ENCODE assay signal across 17 cellular contexts in genomic region chr4:134463771-134464170, GRCh38.
A peak's percentile ranks its signal among the peaks of the same experiment; 100 is the strongest.
DNase-seq lines count a peak whose midpoint lies in the region; TF ChIP-seq lines count a peak whose summit lies in the region.
"Had no signal": no experiment of that assay in that cellular context is flagged by ENCODE, and none has a peak within 500 bp of the region (broad histone marks: within the 10 kb centered on the region; RNA-seq: fewer than 3 reads in every experiment).

No MANE protein-coding gene starts in this region.

- H2BK15ac ChIP-seq in H9 (ENCODE audit: low read depth, low read length), result no peak overlapping the region
- no peak overlapping the region for H2BK15ac ChIP-seq in mesendoderm (replicated peaks; ENCODE audit: low read depth)

- H3K18ac ChIP-seq in H9 (ENCODE audit: insufficient read length, low read depth, low read length) (no peak overlapping the region), mesendoderm (ENCODE audit: low read length) (no peak overlapping the region)

- no peaks in the 10 kb centered on the region for H3K9me3 ChIP-seq in H9 (ENCODE audit: control insufficient read depth, low read depth, low read length)
- H3K9me3 ChIP-seq in SU-DHL-6 (ENCODE audit: insufficient read depth, low read length), result peaks cover 2% of the 10 kb centered on the region; the same call in 1 of the 2 replicates

- H3K79me2 ChIP-seq in H9 (ENCODE audit: insufficient read depth, low read length) (no peaks in the 10 kb centered on the region), SU-DHL-6 (ENCODE audit: insufficient read depth, low read length) (no peaks in the 10 kb centered on the region), mesendoderm (ENCODE audit: control insufficient read depth, insufficient read depth, low read length) (no peaks in the 10 kb centered on the region)

- peaks cover 0 to 3% of the 10 kb centered on the region in 2 experiments; a peak in 2 of 4 replicates for H3K4me1 Mint-ChIP-seq in H9
- H3K4me1 Mint-ChIP-seq: B cell had no signal

- peaks cover 9 to 20% (median 16%) of the 10 kb centered on the region in 3 experiments for H3K36me3 Mint-ChIP-seq in H9 (ENCODE audit: insufficient read depth in 1 of 3, low read depth in 3 of 3)

- H2AFZ ChIP-seq in H9 (ENCODE audit: low read length) (peak overlapping the region; percentile 89), SU-DHL-6 (ENCODE audit: low read depth, low read length, severe bottlenecking) (peak overlapping the region; percentile 74)

- no peaks in the 10 kb centered on the region for H3K36me3 ChIP-seq in SU-DHL-6 (ENCODE audit: low read length)
- no peaks in the 10 kb centered on the region for H3K36me3 ChIP-seq in mesendoderm (ENCODE audit: control insufficient read depth, insufficient read depth, low read length)

- H3K9ac ChIP-seq in H9 (ENCODE audit: extremely low read depth, insufficient read length, low read length) (no peak overlapping the region), SU-DHL-6 (ENCODE audit: low read length) (no peak overlapping the region), mesendoderm (ENCODE audit: low read length) (no peak overlapping the region)

- H3K14ac ChIP-seq in H9 (ENCODE audit: insufficient read depth, low read length), result no peak overlapping the region

- H4K8ac ChIP-seq in H9 (replicated peaks; ENCODE audit: insufficient read length, low read depth, low read length) (no peak overlapping the region), mesendoderm (ENCODE audit: low read depth, low read length) (no peak overlapping the region)

- no peak overlapping the region for H3K4me2 ChIP-seq in H9 (ENCODE audit: insufficient read depth, insufficient read length, low read length)
- no peak overlapping the region for H3K4me2 ChIP-seq in SU-DHL-6 (ENCODE audit: low read depth, low read length, poor library complexity, severe bottlenecking)
- no peak overlapping the region for H3K4me2 ChIP-seq in mesendoderm (ENCODE audit: low read length)

- H4K5ac ChIP-seq in H9 (ENCODE audit: insufficient read length, low read depth, low read length) (no peak overlapping the region), mesendoderm (ENCODE audit: low read length) (no peak overlapping the region)

- no peaks in the 10 kb centered on the region for H3K4me1 ChIP-seq in H9 (ENCODE audit: insufficient read depth, low read length)
- no peaks in the 10 kb centered on the region for H3K4me1 ChIP-seq in mesendoderm (ENCODE audit: control insufficient read depth, low read depth, low read length)

- H2BK120ac ChIP-seq in H9 (ENCODE audit: low read depth, low read length, poor library complexity, severe bottlenecking) (no peak overlapping the region), mesendoderm (ENCODE audit: low read depth, low read length) (no peak overlapping the region)

- H3K9me2 ChIP-seq in SU-DHL-6 (replicated peaks; ENCODE audit: insufficient read depth, low read length), result no peaks in the 10 kb centered on the region

- H2AK5ac ChIP-seq in H9 (ENCODE audit: insufficient read length, low read length) (no peak overlapping the region), mesendoderm (ENCODE audit: low read length) (no peak overlapping the region)

- H3K23me2 ChIP-seq in H9 (ENCODE audit: insufficient read length, low read depth, low read length, poor library complexity, severe bottlenecking), result no peaks in the 10 kb centered on the region

- DNase-seq in H9 (no peak), mesendoderm (no peak), superior temporal gyrus (ENCODE audit: extremely low spot score) (peak; percentile 32), NCI-H526 treated with DMSO at 0.1 percent for 48 hours (lab: John Stamatoyannopoulos, UW) (no peak), dorsolateral prefrontal cortex (no peak), NCI-H82 treated with DMSO at 0.1 percent for 48 hours (lab: John Stamatoyannopoulos, UW; ENCODE audit: unreplicated experiment) (no peak)
- DNase-seq: ACHN; CD4-positive, alpha-beta T cell; DMS153; DMS79 treated with DMSO at 0.1 percent for 48 hours; EL; GOT3; HCEC 1CT; HFFc6 had no signal

- no peaks in the 10 kb centered on the region for H3F3A ChIP-seq in SU-DHL-6 (ENCODE audit: insufficient read depth)

- no peaks in the 10 kb centered on the region for H4K20me1 ChIP-seq in H9 (ENCODE audit: control insufficient read depth, insufficient read depth, insufficient read length)
- no peaks in the 10 kb centered on the region for H4K20me1 ChIP-seq in SU-DHL-6 (ENCODE audit: low read depth, low read length)

- H3K23ac ChIP-seq in H9 (ENCODE audit: insufficient read length, low read depth, low read length), result no peak overlapping the region
- no peak overlapping the region for H3K23ac ChIP-seq in mesendoderm (ENCODE audit: low read length)

- no peak overlapping the region; a peak in 1 of 7 replicates for H3K27ac Mint-ChIP-seq in H9
- H3K27ac Mint-ChIP-seq: B cell; CD4-positive, alpha-beta T cell; HFFc6 had no signal

- H3K4me3 ChIP-seq in SU-DHL-6 (ENCODE audit: insufficient read depth, low read length, poor library complexity, severe bottlenecking), result no peak overlapping the region
- no peak overlapping the region for H3K4me3 ChIP-seq in mesendoderm (ENCODE audit: low read length)
- peak overlapping the region in 1 of 59 donors; percentile 12 for H3K4me3 ChIP-seq in dorsolateral prefrontal cortex

- H3K56ac ChIP-seq in H9 (ENCODE audit: insufficient read length, low read depth, low read length) (no peak overlapping the region), mesendoderm (ENCODE audit: low read length) (peak overlapping the region; percentile 8)

- peaks cover 13 to 22% of the 10 kb centered on the region in 2 experiments for H3K9me3 Mint-ChIP-seq in H9

- H3K27me3 ChIP-seq in H9 (ENCODE audit: insufficient read depth, low read length) (no peaks in the 10 kb centered on the region), SU-DHL-6 (ENCODE audit: low read length) (no peaks in the 10 kb centered on the region), mesendoderm (ENCODE audit: insufficient read depth, low read length, poor library complexity) (no peaks in the 10 kb centered on the region), dorsolateral prefrontal cortex (no peaks in the 10 kb centered on the region)

- H3K4ac ChIP-seq in H9 (ENCODE audit: low read depth, low read length) (no peak overlapping the region), mesendoderm (ENCODE audit: low read depth, low read length) (no peak overlapping the region)

- H3K27ac ChIP-seq in H9 (ENCODE audit: insufficient read length, low read depth, low read length), result no peak overlapping the region
- H3K27ac ChIP-seq in SU-DHL-6 (ENCODE audit: low read depth, low read length), result no peak overlapping the region
- H3K27ac ChIP-seq in mesendoderm (ENCODE audit: low read depth, low read length), result no peak overlapping the region
- peak overlapping the region in 1 of 59 donors; percentile 42 for H3K27ac ChIP-seq in dorsolateral prefrontal cortex
- H3K27ac ChIP-seq: HL-60 had no signal

- intact Hi-C loops in dorsolateral prefrontal cortex (cut with DNase I), result no loop called here

- TF ChIP-seq CTCF in H9 (conservative IDR thresholded peaks at IDR 0.05) (no peak), SU-DHL-6 (IDR thresholded peaks at IDR 0.05; ENCODE audit: insufficient read depth, low read length, poor library complexity, severe bottlenecking) (no peak), dorsolateral prefrontal cortex (IDR thresholded peaks at IDR 0.05 in 54 of 56, conservative IDR thresholded peaks at IDR 0.05 in 2 of 56; ENCODE audit: low read depth in 1 of 56, partially characterized antibody in 56 of 56) (no peak)

- no peak overlapping the region for H2BK12ac ChIP-seq in H9 (ENCODE audit: insufficient read length, low read depth, low read length)

- H3K79me1 ChIP-seq in H9 (ENCODE audit: insufficient read depth, low read depth, low read length, poor library complexity, severe bottlenecking), result no peaks in the 10 kb centered on the region
- no peaks in the 10 kb centered on the region for H3K79me1 ChIP-seq in mesendoderm (ENCODE audit: low read length)

- H4K91ac ChIP-seq in H9 (ENCODE audit: insufficient read length, low read depth, low read length), result no peak overlapping the region

- H3K4me3 Mint-ChIP-seq in H9, result no peak overlapping the region
- H3K4me3 Mint-ChIP-seq: B cell; CD4-positive, alpha-beta T cell; HFFc6 had no signal

- H2BK20ac ChIP-seq in H9 (ENCODE audit: low read depth, low read length, poor library complexity, severe bottlenecking), result no peak overlapping the region

- no peak overlapping the region for H2BK5ac ChIP-seq in H9 (ENCODE audit: insufficient read length, low read length)
- H2BK5ac ChIP-seq in mesendoderm (ENCODE audit: low read length), result no peak overlapping the region

- H3K27me3 Mint-ChIP-seq in H9 (ENCODE audit: low read depth), result no peaks in the 10 kb centered on the region
- H3K27me3 Mint-ChIP-seq: B cell; CD4-positive, alpha-beta T cell had no signal

- WGBS in H9 (ENCODE audit: extremely low coverage, insufficient read length, low lambda C conversion rate), result no CpG with 5 or more reads among the region's 5 CpGs
- WGBS in mesendoderm (ENCODE audit: extremely low coverage, insufficient coverage, low lambda C conversion rate), result 100% methylated on average over 2 of the region's 5 CpGs

- no peak overlapping the region for H3T11ph ChIP-seq in H9 (ENCODE audit: low read length)
